ENCODE assay signal across 14 cellular contexts in genomic region chr1:99005537-99005942, GRCh38. TPM values are rescaled to one million over a fixed set of nuclear protein-coding genes. Genes with fewer than 3 reads are reported as not detected.
DNase-seq lines count a peak whose midpoint lies in the region; ATAC-seq and TF ChIP-seq lines count a peak whose summit lies in the region.
"Had no signal": no experiment of that assay in that cellular context is flagged by ENCODE, and none has a peak within 500 bp of the region (broad histone marks: within the 10 kb centered on the region; RNA-seq: fewer than 3 reads in every experiment).

No MANE protein-coding gene starts in this region.

- H3K9me3 ChIP-seq in hepatocyte (ENCODE audit: low read depth) (no peaks in the 10 kb centered on the region), skeletal muscle satellite cell (replicated peaks; ENCODE audit: low read length) (no peaks in the 10 kb centered on the region)

- intact Hi-C loops in activated T-helper 2 cell treated with anti-CD3 and anti-CD28 coated beads, Interferon-gamma antibody, Interleukin-2, Interleukin-4, amounts not matched to agents 10 μg/mL and 5 μg/mL and 100 μg/mL, durations not matched to agents 14 hours and 24 hours and 36 hours (cut with micrococcal nuclease): no loop called here

- peaks cover 10% of the 10 kb centered on the region for H3K4me1 ChIP-seq in hepatocyte (ENCODE audit: insufficient read depth)
- peaks cover 11% of the 10 kb centered on the region for H3K4me1 ChIP-seq in skeletal muscle satellite cell (ENCODE audit: control insufficient read depth, insufficient read depth, low read length)
- H3K4me1 ChIP-seq: BLaER1 had no signal

- DNase-seq in activated T-cell treated with anti-CD3 and anti-CD28 coated beads, Interleukin-2, amount 50 U/mL, for 4 hours: no peak
- no peak for DNase-seq in activated T-cell treated with anti-CD3 and anti-CD28 coated beads for 4 hours
- no peak for DNase-seq in T-cell
- no peak for DNase-seq in hepatocyte (ENCODE audit: low spot score)
- DNase-seq in KBM-7: no peak
- no peak for DNase-seq in activated T-helper 2 cell treated with anti-CD3 and anti-CD28 coated beads, Interferon-gamma antibody, Interleukin-2, Interleukin-4, amounts not matched to agents 10 μg/mL and 5 μg/mL and 100 μg/mL, durations not matched to agents 14 hours and 24 hours and 36 hours (ENCODE audit: low spot score)
- DNase-seq in osteocyte (ENCODE audit: extremely low spot score, unreplicated experiment): no peak
- DNase-seq: NCI-H1694 had no signal

- no peaks in the 10 kb centered on the region for H3K79me2 ChIP-seq in hepatocyte

- H3K4me2 ChIP-seq in hepatocyte (peak overlapping the region; percentile 97), skeletal muscle satellite cell (ENCODE audit: low read length) (peak overlapping the region; percentile 89)
- H3K4me2 ChIP-seq: BLaER1 had no signal

- H3K27ac Mint-ChIP-seq in T-cell: peak overlapping the region in 1 of 2 donors; percentile 65
- no peak overlapping the region for H3K27ac Mint-ChIP-seq in activated T-helper 2 cell treated with anti-CD3 and anti-CD28 coated beads, Interferon-gamma antibody, Interleukin-2, Interleukin-4, amounts not matched to agents 10 μg/mL and 5 μg/mL and 100 μg/mL, durations not matched to agents 14 hours and 24 hours and 36 hours
- no peak overlapping the region for H3K27ac Mint-ChIP-seq in osteocyte (ENCODE audit: unreplicated experiment)

- WGBS in hepatocyte (ENCODE audit: low lambda C conversion rate, missing lambda C conversion rate): 27% methylated on average over 8 of the region's 8 CpGs

- peak overlapping the region; percentile 65 for H3K4me3 Mint-ChIP-seq in activated T-cell treated with anti-CD3 and anti-CD28 coated beads, Interleukin-2, amount 50 U/mL, for 4 hours
- H3K4me3 Mint-ChIP-seq in T-cell: peak overlapping the region; percentile 58 to 72 (median 67)
- no peak overlapping the region for H3K4me3 Mint-ChIP-seq in activated T-helper 2 cell treated with anti-CD3 and anti-CD28 coated beads, Interferon-gamma antibody, Interleukin-2, Interleukin-4, amounts not matched to agents 10 μg/mL and 5 μg/mL and 100 μg/mL, durations not matched to agents 14 hours and 24 hours and 36 hours (ENCODE audit: low read depth)
- H3K4me3 Mint-ChIP-seq in osteocyte (ENCODE audit: unreplicated experiment): no peak overlapping the region

- CTCF ChIA-PET in T-cell (lab: Charles Lee): interaction anchor here (0.6 to 0.7 kb wide), 2 partner anchors 9 to 1341 kb away, joined by 3 to 6 read pairs; no protein-coding TSS in a partner anchor

- H3K36me3 Mint-ChIP-seq in activated T-cell treated with anti-CD3 and anti-CD28 coated beads, Interleukin-2, amount 50 U/mL, for 4 hours (ENCODE audit: insufficient read depth): no peaks in the 10 kb centered on the region
- no peaks in the 10 kb centered on the region for H3K36me3 Mint-ChIP-seq in T-cell
- H3K36me3 Mint-ChIP-seq in activated T-helper 2 cell treated with anti-CD3 and anti-CD28 coated beads, Interferon-gamma antibody, Interleukin-2, Interleukin-4, amounts not matched to agents 10 μg/mL and 5 μg/mL and 100 μg/mL, durations not matched to agents 14 hours and 24 hours and 36 hours (ENCODE audit: low read depth): no peaks in the 10 kb centered on the region
- no peaks in the 10 kb centered on the region for H3K36me3 Mint-ChIP-seq in osteocyte (ENCODE audit: unreplicated experiment)

- POLR2A ChIA-PET in T-cell (lab: Charles Lee): interaction anchor here in 1 of 2 donors (0.6 kb wide), 1 partner anchor 212 kb away, joined by 3 read pairs; no protein-coding TSS in a partner anchor

- H3K4me3 ChIP-seq in hepatocyte (peak overlapping the region; percentile 72), skeletal muscle satellite cell (ENCODE audit: low read length) (no peak overlapping the region)
- H3K4me3 ChIP-seq: BLaER1 had no signal

- peaks cover 69% of the 10 kb centered on the region for H3K27me3 ChIP-seq in hepatocyte
- peaks cover 73% of the 10 kb centered on the region for H3K27me3 ChIP-seq in skeletal muscle satellite cell (ENCODE audit: control insufficient read depth, insufficient read depth, low read length)
- H3K27me3 ChIP-seq: BLaER1 had no signal

- H3K9ac ChIP-seq in skeletal muscle satellite cell (ENCODE audit: low read depth, low read length): no peak overlapping the region
- H3K9ac ChIP-seq: BLaER1 had no signal

- no peak for ATAC-seq in activated T-cell treated with anti-CD3 and anti-CD28 coated beads, Interleukin-2, amount 50 U/mL, for 4 hours
- no peak for ATAC-seq in T-cell (replicated peaks in 1 of 4)

- no peaks in the 10 kb centered on the region for H4K20me1 ChIP-seq in hepatocyte (ENCODE audit: insufficient read depth, poor library complexity, severe bottlenecking)
- H4K20me1 ChIP-seq: BLaER1 had no signal

- peaks cover 7% of the 10 kb centered on the region for H3K4me1 Mint-ChIP-seq in activated T-cell treated with anti-CD3 and anti-CD28 coated beads, Interleukin-2, amount 50 U/mL, for 4 hours (ENCODE audit: low read depth)
- peaks cover 7 to 8% (median 8%) of the 10 kb centered on the region in 3 donors for H3K4me1 Mint-ChIP-seq in T-cell
- H3K4me1 Mint-ChIP-seq in activated T-helper 2 cell treated with anti-CD3 and anti-CD28 coated beads, Interferon-gamma antibody, Interleukin-2, Interleukin-4, amounts not matched to agents 10 μg/mL and 5 μg/mL and 100 μg/mL, durations not matched to agents 14 hours and 24 hours and 36 hours (ENCODE audit: low read depth): no peaks in the 10 kb centered on the region
- H3K4me1 Mint-ChIP-seq in osteocyte (ENCODE audit: unreplicated experiment): peaks cover 6% of the 10 kb centered on the region

- no peaks in the 10 kb centered on the region for H3K36me3 ChIP-seq in hepatocyte (replicated peaks; ENCODE audit: insufficient read depth, low read depth)
- H3K36me3 ChIP-seq in skeletal muscle satellite cell (ENCODE audit: insufficient read depth, low read length): no peaks in the 10 kb centered on the region
- H3K36me3 ChIP-seq: BLaER1 had no signal

- in situ Hi-C loops in KBM-7 (cut with MboI; ENCODE audit: low pct_unique_long_range_greater_than_20kb, low sequenced_read_pairs): no loop called here

- H3K9me3 Mint-ChIP-seq in activated T-cell treated with anti-CD3 and anti-CD28 coated beads, Interleukin-2, amount 50 U/mL, for 4 hours: no peaks in the 10 kb centered on the region
- no peaks in the 10 kb centered on the region for H3K9me3 Mint-ChIP-seq in T-cell
- no peaks in the 10 kb centered on the region for H3K9me3 Mint-ChIP-seq in activated T-helper 2 cell treated with anti-CD3 and anti-CD28 coated beads, Interferon-gamma antibody, Interleukin-2, Interleukin-4, amounts not matched to agents 10 μg/mL and 5 μg/mL and 100 μg/mL, durations not matched to agents 14 hours and 24 hours and 36 hours
- H3K9me3 Mint-ChIP-seq in osteocyte (ENCODE audit: unreplicated experiment): no peaks in the 10 kb centered on the region

- peaks cover 48% of the 10 kb centered on the region for H3K27me3 Mint-ChIP-seq in activated T-cell treated with anti-CD3 and anti-CD28 coated beads, Interleukin-2, amount 50 U/mL, for 4 hours (ENCODE audit: low read depth)
- H3K27me3 Mint-ChIP-seq in T-cell (peaks cover 35 to 44% of the 10 kb centered on the region in 2 donors), osteocyte (ENCODE audit: unreplicated experiment) (peaks cover 77% of the 10 kb centered on the region)
- H3K27me3 Mint-ChIP-seq in activated T-helper 2 cell treated with anti-CD3 and anti-CD28 coated beads, Interferon-gamma antibody, Interleukin-2, Interleukin-4, amounts not matched to agents 10 μg/mL and 5 μg/mL and 100 μg/mL, durations not matched to agents 14 hours and 24 hours and 36 hours (ENCODE audit: low read depth): peaks cover 58% of the 10 kb centered on the region

- no peaks in the 10 kb centered on the region for H3K9me2 ChIP-seq in hepatocyte (replicated peaks; ENCODE audit: insufficient read depth)

- no peak overlapping the region for H3K27ac ChIP-seq in hepatocyte
- H3K27ac ChIP-seq: BLaER1, RWPE1, skin epidermis had no signal

- H2AFZ ChIP-seq in hepatocyte: no peak overlapping the region

- TF ChIP-seq CTCF in hepatocyte (IDR thresholded peaks at IDR 0.05; ENCODE audit: poor library complexity) (no peak), osteocyte (IDR thresholded peaks at IDR 0.05) (no peak)

RNA-seq across cellular contexts. Expression of gene PLPPR5, which starts 0.9 kb away (rescaled TPM):
- total RNA-seq in activated T-cell treated with anti-CD3 and anti-CD28 coated beads, Interleukin-2, amount 50 U/mL, for 4 hours: not detected
- total RNA-seq in T-cell (not detected), hepatocyte (0.17 TPM in 1 of 2 replicates, not detected in the other), osteocyte (not detected in 2 replicates)
- 0.22 TPM in 1 of 2 replicates, not detected in the other for polyA plus RNA-seq in hepatocyte
- total RNA-seq in skeletal muscle satellite cell (2012; rRNA removed): under 0.01 TPM in 1 of 2 replicates, not detected in the other
- not detected in 2 replicates for total RNA-seq in activated T-helper 2 cell treated with anti-CD3 and anti-CD28 coated beads, Interferon-gamma antibody, Interleukin-2, Interleukin-4, amounts not matched to agents 10 μg/mL and 5 μg/mL and 100 μg/mL, durations not matched to agents 14 hours and 24 hours and 36 hours
- total RNA-seq: fibroblast of villous mesenchyme, lung microvascular endothelial cell had no signal

Comparison
In these comparisons a context has a peak if more than half of its experiments do, and no peak if none do; other contexts are left out.
1. H3K4me3 Mint-ChIP-seq: peak in activated T-cell treated with anti-CD3 and anti-CD28 coated beads, Interleukin-2, amount 50 U/mL, for 4 hours (single experiment) and T-cell (3 of 3); none in activated T-helper 2 cell treated with anti-CD3 and anti-CD28 coated beads, Interferon-gamma antibody, Interleukin-2, Interleukin-4, amounts not matched to agents 10 μg/mL and 5 μg/mL and 100 μg/mL, durations not matched to agents 14 hours and 24 hours and 36 hours (single experiment) and osteocyte (single experiment).